3 cellular contexts compared by ENCODE assay signal in the genomic region with DNA sequence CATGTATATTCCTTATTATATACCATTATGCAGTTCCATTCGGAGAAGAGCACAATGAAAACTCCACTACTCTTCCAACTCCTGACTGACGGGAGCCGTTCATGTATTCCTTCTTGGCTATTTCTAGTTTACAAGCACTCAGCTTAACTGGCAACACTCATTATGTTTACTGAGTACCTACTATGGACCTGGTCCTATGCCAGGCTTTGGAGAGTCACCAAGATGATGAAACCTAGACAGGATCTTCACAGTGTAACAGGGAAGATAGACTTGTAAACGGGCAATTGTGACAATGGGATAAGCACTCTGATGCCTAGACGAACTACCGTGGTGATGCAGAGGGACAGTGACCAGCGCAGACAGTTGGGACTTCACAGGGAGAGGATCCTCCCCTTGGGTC.
TF ChIP-seq lines count a peak whose summit lies in the region.

No MANE protein-coding gene starts in this region.

TF ChIP-seq in liver, 16 proteins besides CTCF, POLR2A, EP300 and RAD21:
- no peak for TF ChIP-seq EGR1 (IDR thresholded peaks at IDR 0.05; ENCODE audit: low read depth in 2 of 2)
- TF ChIP-seq JUND (IDR thresholded peaks at IDR 0.05), result no peak
- no peak for TF ChIP-seq HNF4G (IDR thresholded peaks at IDR 0.05)
- TF ChIP-seq FOXA2 (IDR thresholded peaks at IDR 0.05), result peak; percentile 36
- no peak for TF ChIP-seq SP1 (IDR thresholded peaks at IDR 0.05)
- TF ChIP-seq, protein P1, sequence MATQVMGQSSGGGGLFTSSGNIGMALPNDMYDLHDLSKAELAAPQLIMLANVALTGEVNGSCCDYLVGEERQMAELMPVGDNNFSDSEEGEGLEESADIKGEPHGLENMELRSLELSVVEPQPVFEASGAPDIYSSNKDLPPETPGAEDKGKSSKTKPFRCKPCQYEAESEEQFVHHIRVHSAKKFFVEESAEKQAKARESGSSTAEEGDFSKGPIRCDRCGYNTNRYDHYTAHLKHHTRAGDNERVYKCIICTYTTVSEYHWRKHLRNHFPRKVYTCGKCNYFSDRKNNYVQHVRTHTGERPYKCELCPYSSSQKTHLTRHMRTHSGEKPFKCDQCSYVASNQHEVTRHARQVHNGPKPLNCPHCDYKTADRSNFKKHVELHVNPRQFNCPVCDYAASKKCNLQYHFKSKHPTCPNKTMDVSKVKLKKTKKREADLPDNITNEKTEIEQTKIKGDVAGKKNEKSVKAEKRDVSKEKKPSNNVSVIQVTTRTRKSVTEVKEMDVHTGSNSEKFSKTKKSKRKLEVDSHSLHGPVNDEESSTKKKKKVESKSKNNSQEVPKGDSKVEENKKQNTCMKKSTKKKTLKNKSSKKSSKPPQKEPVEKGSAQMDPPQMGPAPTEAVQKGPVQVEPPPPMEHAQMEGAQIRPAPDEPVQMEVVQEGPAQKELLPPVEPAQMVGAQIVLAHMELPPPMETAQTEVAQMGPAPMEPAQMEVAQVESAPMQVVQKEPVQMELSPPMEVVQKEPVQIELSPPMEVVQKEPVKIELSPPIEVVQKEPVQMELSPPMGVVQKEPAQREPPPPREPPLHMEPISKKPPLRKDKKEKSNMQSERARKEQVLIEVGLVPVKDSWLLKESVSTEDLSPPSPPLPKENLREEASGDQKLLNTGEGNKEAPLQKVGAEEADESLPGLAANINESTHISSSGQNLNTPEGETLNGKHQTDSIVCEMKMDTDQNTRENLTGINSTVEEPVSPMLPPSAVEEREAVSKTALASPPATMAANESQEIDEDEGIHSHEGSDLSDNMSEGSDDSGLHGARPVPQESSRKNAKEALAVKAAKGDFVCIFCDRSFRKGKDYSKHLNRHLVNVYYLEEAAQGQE (IDR thresholded peaks at IDR 0.05), result no peak
- no peak for TF ChIP-seq NR2F2 (IDR thresholded peaks at IDR 0.05)
- TF ChIP-seq, protein P2, sequence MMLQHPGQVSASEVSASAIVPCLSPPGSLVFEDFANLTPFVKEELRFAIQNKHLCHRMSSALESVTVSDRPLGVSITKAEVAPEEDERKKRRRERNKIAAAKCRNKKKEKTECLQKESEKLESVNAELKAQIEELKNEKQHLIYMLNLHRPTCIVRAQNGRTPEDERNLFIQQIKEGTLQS (IDR thresholded peaks at IDR 0.05), result no peak
- TF ChIP-seq HNF4A (conservative IDR thresholded peaks at IDR 0.05), result peak in 1 of 2 donors; percentile 7
- no peak for TF ChIP-seq YY1 (IDR thresholded peaks at IDR 0.05)
- no peak for TF ChIP-seq GABPA (IDR thresholded peaks at IDR 0.05 in 1 of 2, conservative IDR thresholded peaks at IDR 0.05 in 1 of 2)
- no peak for TF ChIP-seq FOXA1 (IDR thresholded peaks at IDR 0.05)
- TF ChIP-seq RXRA (IDR thresholded peaks at IDR 0.05), result no peak
TF ChIP-seq in liver: peak in this region for 2.

TF ChIP-seq in HepG2, 621 proteins besides CTCF, POLR2A, EP300 and RAD21 (continues in another document):
- TF ChIP-seq, protein P3, sequence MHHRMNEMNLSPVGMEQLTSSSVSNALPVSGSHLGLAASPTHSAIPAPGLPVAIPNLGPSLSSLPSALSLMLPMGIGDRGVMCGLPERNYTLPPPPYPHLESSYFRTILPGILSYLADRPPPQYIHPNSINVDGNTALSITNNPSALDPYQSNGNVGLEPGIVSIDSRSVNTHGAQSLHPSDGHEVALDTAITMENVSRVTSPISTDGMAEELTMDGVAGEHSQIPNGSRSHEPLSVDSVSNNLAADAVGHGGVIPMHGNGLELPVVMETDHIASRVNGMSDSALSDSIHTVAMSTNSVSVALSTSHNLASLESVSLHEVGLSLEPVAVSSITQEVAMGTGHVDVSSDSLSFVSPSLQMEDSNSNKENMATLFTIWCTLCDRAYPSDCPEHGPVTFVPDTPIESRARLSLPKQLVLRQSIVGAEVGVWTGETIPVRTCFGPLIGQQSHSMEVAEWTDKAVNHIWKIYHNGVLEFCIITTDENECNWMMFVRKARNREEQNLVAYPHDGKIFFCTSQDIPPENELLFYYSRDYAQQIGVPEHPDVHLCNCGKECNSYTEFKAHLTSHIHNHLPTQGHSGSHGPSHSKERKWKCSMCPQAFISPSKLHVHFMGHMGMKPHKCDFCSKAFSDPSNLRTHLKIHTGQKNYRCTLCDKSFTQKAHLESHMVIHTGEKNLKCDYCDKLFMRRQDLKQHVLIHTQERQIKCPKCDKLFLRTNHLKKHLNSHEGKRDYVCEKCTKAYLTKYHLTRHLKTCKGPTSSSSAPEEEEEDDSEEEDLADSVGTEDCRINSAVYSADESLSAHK (CRISPR knock-in tag; IDR thresholded peaks at IDR 0.05; ENCODE audit: borderline replicate concordance), result no peak
- TF ChIP-seq ZSCAN31 (CRISPR knock-in tag; IDR thresholded peaks at IDR 0.05; ENCODE audit: low read depth) (no peak), ZNF24 (IDR thresholded peaks at IDR 0.05) (no peak), ARNTL (CRISPR knock-in tag; IDR thresholded peaks at IDR 0.05) (no peak)
- TF ChIP-seq, protein P4, sequence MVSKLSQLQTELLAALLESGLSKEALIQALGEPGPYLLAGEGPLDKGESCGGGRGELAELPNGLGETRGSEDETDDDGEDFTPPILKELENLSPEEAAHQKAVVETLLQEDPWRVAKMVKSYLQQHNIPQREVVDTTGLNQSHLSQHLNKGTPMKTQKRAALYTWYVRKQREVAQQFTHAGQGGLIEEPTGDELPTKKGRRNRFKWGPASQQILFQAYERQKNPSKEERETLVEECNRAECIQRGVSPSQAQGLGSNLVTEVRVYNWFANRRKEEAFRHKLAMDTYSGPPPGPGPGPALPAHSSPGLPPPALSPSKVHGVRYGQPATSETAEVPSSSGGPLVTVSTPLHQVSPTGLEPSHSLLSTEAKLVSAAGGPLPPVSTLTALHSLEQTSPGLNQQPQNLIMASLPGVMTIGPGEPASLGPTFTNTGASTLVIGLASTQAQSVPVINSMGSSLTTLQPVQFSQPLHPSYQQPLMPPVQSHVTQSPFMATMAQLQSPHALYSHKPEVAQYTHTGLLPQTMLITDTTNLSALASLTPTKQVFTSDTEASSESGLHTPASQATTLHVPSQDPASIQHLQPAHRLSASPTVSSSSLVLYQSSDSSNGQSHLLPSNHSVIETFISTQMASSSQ (IDR thresholded peaks at IDR 0.05; ENCODE audit: low read depth), result no peak
- TF ChIP-seq, protein P4 (CRISPR knock-in tag; IDR thresholded peaks at IDR 0.05; ENCODE audit: borderline replicate concordance), result no peak
- TF ChIP-seq, protein P5, sequence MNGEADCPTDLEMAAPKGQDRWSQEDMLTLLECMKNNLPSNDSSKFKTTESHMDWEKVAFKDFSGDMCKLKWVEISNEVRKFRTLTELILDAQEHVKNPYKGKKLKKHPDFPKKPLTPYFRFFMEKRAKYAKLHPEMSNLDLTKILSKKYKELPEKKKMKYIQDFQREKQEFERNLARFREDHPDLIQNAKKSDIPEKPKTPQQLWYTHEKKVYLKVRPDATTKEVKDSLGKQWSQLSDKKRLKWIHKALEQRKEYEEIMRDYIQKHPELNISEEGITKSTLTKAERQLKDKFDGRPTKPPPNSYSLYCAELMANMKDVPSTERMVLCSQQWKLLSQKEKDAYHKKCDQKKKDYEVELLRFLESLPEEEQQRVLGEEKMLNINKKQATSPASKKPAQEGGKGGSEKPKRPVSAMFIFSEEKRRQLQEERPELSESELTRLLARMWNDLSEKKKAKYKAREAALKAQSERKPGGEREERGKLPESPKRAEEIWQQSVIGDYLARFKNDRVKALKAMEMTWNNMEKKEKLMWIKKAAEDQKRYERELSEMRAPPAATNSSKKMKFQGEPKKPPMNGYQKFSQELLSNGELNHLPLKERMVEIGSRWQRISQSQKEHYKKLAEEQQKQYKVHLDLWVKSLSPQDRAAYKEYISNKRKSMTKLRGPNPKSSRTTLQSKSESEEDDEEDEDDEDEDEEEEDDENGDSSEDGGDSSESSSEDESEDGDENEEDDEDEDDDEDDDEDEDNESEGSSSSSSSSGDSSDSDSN (CRISPR knock-in tag; IDR thresholded peaks at IDR 0.05), result no peak
- TF ChIP-seq, protein P6, sequence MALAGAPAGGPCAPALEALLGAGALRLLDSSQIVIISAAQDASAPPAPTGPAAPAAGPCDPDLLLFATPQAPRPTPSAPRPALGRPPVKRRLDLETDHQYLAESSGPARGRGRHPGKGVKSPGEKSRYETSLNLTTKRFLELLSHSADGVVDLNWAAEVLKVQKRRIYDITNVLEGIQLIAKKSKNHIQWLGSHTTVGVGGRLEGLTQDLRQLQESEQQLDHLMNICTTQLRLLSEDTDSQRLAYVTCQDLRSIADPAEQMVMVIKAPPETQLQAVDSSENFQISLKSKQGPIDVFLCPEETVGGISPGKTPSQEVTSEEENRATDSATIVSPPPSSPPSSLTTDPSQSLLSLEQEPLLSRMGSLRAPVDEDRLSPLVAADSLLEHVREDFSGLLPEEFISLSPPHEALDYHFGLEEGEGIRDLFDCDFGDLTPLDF (CRISPR knock-in tag; IDR thresholded peaks at IDR 0.05), result no peak

TF ChIP-seq in WTC11, 78 proteins besides CTCF, POLR2A, EP300 and RAD21 (continues in another document):
- TF ChIP-seq NR3C1 (CRISPR knock-in tag; conservative IDR thresholded peaks at IDR 0.05; ENCODE audit: low read depth) (no peak), ZNF671 (CRISPR knock-in tag; IDR thresholded peaks at IDR 0.05) (no peak), GTF2I (CRISPR knock-in tag; conservative IDR thresholded peaks at IDR 0.05) (no peak), ESRRA (CRISPR knock-in tag; IDR thresholded peaks at IDR 0.05; ENCODE audit: borderline replicate concordance) (no peak), CREB1 (CRISPR knock-in tag; IDR thresholded peaks at IDR 0.05) (no peak), FOXP1 (CRISPR knock-in tag; IDR thresholded peaks at IDR 0.05; ENCODE audit: borderline replicate concordance) (no peak), JUN (CRISPR knock-in tag; IDR thresholded peaks at IDR 0.05) (no peak), FOXJ3 (CRISPR knock-in tag; IDR thresholded peaks at IDR 0.05; ENCODE audit: borderline replicate concordance) (no peak), NFE2L1 (CRISPR knock-in tag; IDR thresholded peaks at IDR 0.05) (no peak), GABPB1 (CRISPR knock-in tag; IDR thresholded peaks at IDR 0.05) (no peak), ATF1 (CRISPR knock-in tag; IDR thresholded peaks at IDR 0.05) (no peak), ZBTB21 (CRISPR knock-in tag; IDR thresholded peaks at IDR 0.05; ENCODE audit: borderline replicate concordance) (no peak)
- TF ChIP-seq, protein P7, sequence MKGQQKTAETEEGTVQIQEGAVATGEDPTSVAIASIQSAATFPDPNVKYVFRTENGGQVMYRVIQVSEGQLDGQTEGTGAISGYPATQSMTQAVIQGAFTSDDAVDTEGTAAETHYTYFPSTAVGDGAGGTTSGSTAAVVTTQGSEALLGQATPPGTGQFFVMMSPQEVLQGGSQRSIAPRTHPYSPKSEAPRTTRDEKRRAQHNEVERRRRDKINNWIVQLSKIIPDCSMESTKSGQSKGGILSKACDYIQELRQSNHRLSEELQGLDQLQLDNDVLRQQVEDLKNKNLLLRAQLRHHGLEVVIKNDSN (CRISPR knock-in tag; IDR thresholded peaks at IDR 0.05), result no peak
- TF ChIP-seq, protein P8, sequence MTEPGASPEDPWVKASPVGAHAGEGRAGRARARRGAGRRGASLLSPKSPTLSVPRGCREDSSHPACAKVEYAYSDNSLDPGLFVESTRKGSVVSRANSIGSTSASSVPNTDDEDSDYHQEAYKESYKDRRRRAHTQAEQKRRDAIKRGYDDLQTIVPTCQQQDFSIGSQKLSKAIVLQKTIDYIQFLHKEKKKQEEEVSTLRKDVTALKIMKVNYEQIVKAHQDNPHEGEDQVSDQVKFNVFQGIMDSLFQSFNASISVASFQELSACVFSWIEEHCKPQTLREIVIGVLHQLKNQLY (CRISPR knock-in tag; IDR thresholded peaks at IDR 0.05), result no peak
- TF ChIP-seq, protein P9, sequence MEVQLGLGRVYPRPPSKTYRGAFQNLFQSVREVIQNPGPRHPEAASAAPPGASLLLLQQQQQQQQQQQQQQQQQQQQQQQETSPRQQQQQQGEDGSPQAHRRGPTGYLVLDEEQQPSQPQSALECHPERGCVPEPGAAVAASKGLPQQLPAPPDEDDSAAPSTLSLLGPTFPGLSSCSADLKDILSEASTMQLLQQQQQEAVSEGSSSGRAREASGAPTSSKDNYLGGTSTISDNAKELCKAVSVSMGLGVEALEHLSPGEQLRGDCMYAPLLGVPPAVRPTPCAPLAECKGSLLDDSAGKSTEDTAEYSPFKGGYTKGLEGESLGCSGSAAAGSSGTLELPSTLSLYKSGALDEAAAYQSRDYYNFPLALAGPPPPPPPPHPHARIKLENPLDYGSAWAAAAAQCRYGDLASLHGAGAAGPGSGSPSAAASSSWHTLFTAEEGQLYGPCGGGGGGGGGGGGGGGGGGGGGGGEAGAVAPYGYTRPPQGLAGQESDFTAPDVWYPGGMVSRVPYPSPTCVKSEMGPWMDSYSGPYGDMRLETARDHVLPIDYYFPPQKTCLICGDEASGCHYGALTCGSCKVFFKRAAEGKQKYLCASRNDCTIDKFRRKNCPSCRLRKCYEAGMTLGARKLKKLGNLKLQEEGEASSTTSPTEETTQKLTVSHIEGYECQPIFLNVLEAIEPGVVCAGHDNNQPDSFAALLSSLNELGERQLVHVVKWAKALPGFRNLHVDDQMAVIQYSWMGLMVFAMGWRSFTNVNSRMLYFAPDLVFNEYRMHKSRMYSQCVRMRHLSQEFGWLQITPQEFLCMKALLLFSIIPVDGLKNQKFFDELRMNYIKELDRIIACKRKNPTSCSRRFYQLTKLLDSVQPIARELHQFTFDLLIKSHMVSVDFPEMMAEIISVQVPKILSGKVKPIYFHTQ (CRISPR knock-in tag; IDR thresholded peaks at IDR 0.05), result no peak
- TF ChIP-seq, protein P10, sequence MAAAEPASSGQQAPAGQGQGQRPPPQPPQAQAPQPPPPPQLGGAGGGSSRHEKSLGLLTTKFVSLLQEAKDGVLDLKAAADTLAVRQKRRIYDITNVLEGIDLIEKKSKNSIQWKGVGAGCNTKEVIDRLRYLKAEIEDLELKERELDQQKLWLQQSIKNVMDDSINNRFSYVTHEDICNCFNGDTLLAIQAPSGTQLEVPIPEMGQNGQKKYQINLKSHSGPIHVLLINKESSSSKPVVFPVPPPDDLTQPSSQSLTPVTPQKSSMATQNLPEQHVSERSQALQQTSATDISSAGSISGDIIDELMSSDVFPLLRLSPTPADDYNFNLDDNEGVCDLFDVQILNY (CRISPR knock-in tag; IDR thresholded peaks at IDR 0.05), result no peak
- TF ChIP-seq, protein P11, sequence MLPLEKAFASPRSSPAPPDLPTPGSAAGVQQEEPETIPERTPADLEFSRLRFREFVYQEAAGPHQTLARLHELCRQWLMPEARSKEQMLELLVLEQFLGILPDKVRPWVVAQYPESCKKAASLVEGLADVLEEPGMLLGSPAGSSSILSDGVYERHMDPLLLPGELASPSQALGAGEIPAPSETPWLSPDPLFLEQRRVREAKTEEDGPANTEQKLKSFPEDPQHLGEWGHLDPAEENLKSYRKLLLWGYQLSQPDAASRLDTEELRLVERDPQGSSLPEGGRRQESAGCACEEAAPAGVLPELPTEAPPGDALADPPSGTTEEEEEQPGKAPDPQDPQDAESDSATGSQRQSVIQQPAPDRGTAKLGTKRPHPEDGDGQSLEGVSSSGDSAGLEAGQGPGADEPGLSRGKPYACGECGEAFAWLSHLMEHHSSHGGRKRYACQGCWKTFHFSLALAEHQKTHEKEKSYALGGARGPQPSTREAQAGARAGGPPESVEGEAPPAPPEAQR (CRISPR knock-in tag; IDR thresholded peaks at IDR 0.05), result no peak
